Comparison of ENCODE assay signal across 15 cellular contexts in genomic region chr14:24954037-24954696, GRCh38.
DNase-seq lines count a peak whose midpoint lies in the region; ATAC-seq, FAIRE-seq and TF ChIP-seq lines count a peak whose summit lies in the region.
"Had no signal": no experiment of that assay in that cellular context is flagged by ENCODE, and none has a peak within 500 bp of the region (broad histone marks: within the 10 kb centered on the region; RNA-seq: fewer than 3 reads in every experiment).

No MANE protein-coding gene starts in this region.

- no peak overlapping the region for H3K4me3 Mint-ChIP-seq in Calu3 (ENCODE audit: low read depth, unreplicated experiment)

- no peak for FAIRE-seq in RCC 7860 (lab: Jason Lieb, UNC)

- no peaks in the 10 kb centered on the region for H3K9me3 ChIP-seq in right cardiac atrium (ENCODE audit: control insufficient read depth, low read length)
- H3K9me3 ChIP-seq: neutrophil had no signal

- TF ChIP-seq POLR2A in GM18505 (IDR thresholded peaks at IDR 0.05; ENCODE audit: borderline replicate concordance, extremely low read depth, insufficient read depth, insufficient read length) = no peak

- TF ChIP-seq CTCF in Calu3 (IDR thresholded peaks at IDR 0.05; ENCODE audit: unreplicated experiment) = no peak

- no peak overlapping the region for H3K27ac Mint-ChIP-seq in Calu3 (ENCODE audit: unreplicated experiment)

- DNase-seq in right cardiac atrium (no peak), RCC 7860 (ENCODE audit: low spot score) (no peak), Calu3 (no peak), amniotic stem cell (lab: John Stamatoyannopoulos, UW) (no peak)
- DNase-seq: activated T-cell treated with anti-CD3 and anti-CD28 coated beads, Interleukin-2, amount 50 U/mL, for 48 hours; effector CD8-positive, alpha-beta T cell; NCI-H1048; stimulated activated CD4-positive, alpha-beta T cell treated with anti-CD3 and anti-CD28 coated beads, Interleukin-15, amount 100 ng/mL, for 24 hours had no signal

- CTCF ChIA-PET in Calu3 (lab: Charles Lee) = interaction anchor here (1.6 kb wide), 1 partner anchor 148 kb away, joined by 7 read pairs; no protein-coding TSS in a partner anchor

- no peaks in the 10 kb centered on the region for H3K9me3 Mint-ChIP-seq in Calu3 (ENCODE audit: low read depth, unreplicated experiment)

- no peaks in the 10 kb centered on the region for H3K27me3 Mint-ChIP-seq in Calu3 (ENCODE audit: unreplicated experiment)

- ATAC-seq in GM18858 (IDR thresholded peaks at IDR 0.05; ENCODE audit: unreplicated experiment) (peak; percentile 71), GM21515 (IDR thresholded peaks at IDR 0.05; ENCODE audit: unreplicated experiment) (peak; percentile 67), HG03108 (IDR thresholded peaks at IDR 0.05; ENCODE audit: unreplicated experiment) (peak; percentile 62), right cardiac atrium (peak in 1 of 2 donors; percentile 23), GM18505 (IDR thresholded peaks at IDR 0.05; ENCODE audit: unreplicated experiment) (no peak)
- ATAC-seq: left lobe of liver had no signal

- no peak overlapping the region for H3K4me3 ChIP-seq in right cardiac atrium (ENCODE audit: low read length)
- H3K4me3 ChIP-seq: SK-N-MC had no signal

- 76% methylated on average over 4 of the region's 4 CpGs for WGBS in right cardiac atrium

- peaks cover 9% of the 10 kb centered on the region for H3K4me1 ChIP-seq in right cardiac atrium (ENCODE audit: control insufficient read depth, insufficient read depth, low read length)

- H3K36me3 Mint-ChIP-seq in Calu3 (ENCODE audit: insufficient read depth, unreplicated experiment) = no peaks in the 10 kb centered on the region

- H3K4me1 Mint-ChIP-seq in Calu3 (ENCODE audit: low read depth, unreplicated experiment) = peaks cover 8% of the 10 kb centered on the region

- no peaks in the 10 kb centered on the region for H3K27me3 ChIP-seq in right cardiac atrium (ENCODE audit: control insufficient read depth, insufficient read depth)
- H3K27me3 ChIP-seq: neutrophil had no signal

- peak overlapping the region; percentile 34 for H3K27ac ChIP-seq in right cardiac atrium (ENCODE audit: low read length)
- H3K27ac ChIP-seq: neutrophil, SK-N-MC had no signal

- BruUV-seq in Calu3 (replicated peaks; lab: Mats Ljungman, UMichigan) = no TSS peak

- intact Hi-C loops in right cardiac atrium (cut with DNase I) = no loop called here
- intact Hi-C loops in Calu3 (cut with micrococcal nuclease; ENCODE audit: unreplicated experiment) = no loop called here
